ENCODE assay signal across 31 cellular contexts in genomic region chr9:132143359-132143758, GRCh38. TPM values are rescaled to one million over a fixed set of nuclear protein-coding genes. Genes with fewer than 3 reads are reported as not detected.
"Had no signal": no experiment of that assay in that cellular context is flagged by ENCODE, and none has a peak within 500 bp of the region (broad histone marks: within the 10 kb centered on the region; RNA-seq: fewer than 3 reads in every experiment).

No MANE protein-coding gene starts in this region.

- ATAC-seq: activated CD4-positive, alpha-beta T cell treated with anti-CD3 and anti-CD28 coated beads for 36 hours; activated T-helper 17 cell treated with anti-CD3 and anti-CD28 coated beads, Interleukin-2, amount 50 U/mL, for 72 hours; Panc1; T-cell had no signal

- H3K9me3 ChIP-seq: colonic mucosa, SJSA1 had no signal

- H3K4me3 Mint-ChIP-seq: activated CD4-positive, alpha-beta memory T cell treated with anti-CD3 and anti-CD28 coated beads, Interleukin-2, amount 10 ng/mL, durations not matched to agents 7 days and 5 days; activated CD4-positive, alpha-beta T cell treated with anti-CD3 and anti-CD28 coated beads for 36 hours; activated naive CD4-positive, alpha-beta T cell treated with anti-CD3 and anti-CD28 coated beads for 36 hours; activated naive CD8-positive, alpha-beta T cell; activated T-helper 17 cell treated with anti-CD3 and anti-CD28 coated beads, Interleukin-2, amount 50 U/mL, for 72 hours; central memory CD8-positive, alpha-beta T cell; T-cell had no signal

- H3K4me1 ChIP-seq: colonic mucosa, SJSA1 had no signal

- H3K27ac ChIP-seq: colonic mucosa, RWPE1, SJSA1, VCaP had no signal

- FAIRE-seq: astrocyte had no signal

- H3K36me3 ChIP-seq: colonic mucosa, SJSA1 had no signal

- H3K9me3 Mint-ChIP-seq: activated CD4-positive, alpha-beta memory T cell treated with anti-CD3 and anti-CD28 coated beads, Interleukin-2, amount 10 ng/mL, durations not matched to agents 7 days and 5 days; activated naive CD4-positive, alpha-beta T cell treated with anti-CD3 and anti-CD28 coated beads for 36 hours; activated T-helper 17 cell treated with anti-CD3 and anti-CD28 coated beads, Interleukin-2, amount 50 U/mL, for 72 hours; central memory CD8-positive, alpha-beta T cell; T-cell had no signal

- H3K36me3 Mint-ChIP-seq: activated naive CD8-positive, alpha-beta T cell; brain; T-cell had no signal

- H3K27ac Mint-ChIP-seq: activated CD4-positive, alpha-beta T cell treated with anti-CD3 and anti-CD28 coated beads for 36 hours; activated naive CD4-positive, alpha-beta T cell treated with anti-CD3 and anti-CD28 coated beads for 36 hours; activated naive CD8-positive, alpha-beta T cell; activated T-helper 17 cell treated with anti-CD3 and anti-CD28 coated beads, Interleukin-2, amount 50 U/mL, for 72 hours; T-cell had no signal

- H3K4me3 ChIP-seq: colonic mucosa, SJSA1 had no signal

- DNase-seq: activated CD4-positive, alpha-beta memory T cell treated with anti-CD3 and anti-CD28 coated beads, Interleukin-2, amount 10 ng/mL, durations not matched to agents 7 days and 5 days; activated CD4-positive, alpha-beta T cell treated with anti-CD3 and anti-CD28 coated beads for 36 hours; activated CD4-positive, alpha-beta T cell treated with anti-CD3 and anti-CD28 coated beads, Interleukin-2, amount 50 U/mL, for 1 hour; activated gamma-delta T cell; activated naive CD4-positive, alpha-beta T cell treated with anti-CD3 and anti-CD28 coated beads for 36 hours; activated T-cell treated with anti-CD3 and anti-CD28 coated beads for 4 hours; activated T-cell treated with anti-CD3 and anti-CD28 coated beads, Interleukin-2, amount 50 U/mL, for 48 hours; colonic mucosa; Kasumi-1; KBM-7; NCI-H1048; NCI-H1417 treated with DMSO at 0.1 percent for 48 hours; NCI-H1694; NCI-H2029 treated with DMSO at 0.1 percent for 48 hours; NCI-H446; NCI-H524; NCI-H774; NK-92 treated with Interleukin-12 subunit alpha and Interleukin-12 subunit beta, amount 100 ng/mL, for 24 hours; OCI-M1; T-cell; T-helper 2 cell; T1000 had no signal

RNA-seq across cellular contexts. Expression of gene NTNG2, which starts 18.5 kb away (rescaled TPM):
- total RNA-seq: SJSA1 had no signal
